Comparison of ENCODE assay signal across 6 cellular contexts in the genomic region with DNA sequence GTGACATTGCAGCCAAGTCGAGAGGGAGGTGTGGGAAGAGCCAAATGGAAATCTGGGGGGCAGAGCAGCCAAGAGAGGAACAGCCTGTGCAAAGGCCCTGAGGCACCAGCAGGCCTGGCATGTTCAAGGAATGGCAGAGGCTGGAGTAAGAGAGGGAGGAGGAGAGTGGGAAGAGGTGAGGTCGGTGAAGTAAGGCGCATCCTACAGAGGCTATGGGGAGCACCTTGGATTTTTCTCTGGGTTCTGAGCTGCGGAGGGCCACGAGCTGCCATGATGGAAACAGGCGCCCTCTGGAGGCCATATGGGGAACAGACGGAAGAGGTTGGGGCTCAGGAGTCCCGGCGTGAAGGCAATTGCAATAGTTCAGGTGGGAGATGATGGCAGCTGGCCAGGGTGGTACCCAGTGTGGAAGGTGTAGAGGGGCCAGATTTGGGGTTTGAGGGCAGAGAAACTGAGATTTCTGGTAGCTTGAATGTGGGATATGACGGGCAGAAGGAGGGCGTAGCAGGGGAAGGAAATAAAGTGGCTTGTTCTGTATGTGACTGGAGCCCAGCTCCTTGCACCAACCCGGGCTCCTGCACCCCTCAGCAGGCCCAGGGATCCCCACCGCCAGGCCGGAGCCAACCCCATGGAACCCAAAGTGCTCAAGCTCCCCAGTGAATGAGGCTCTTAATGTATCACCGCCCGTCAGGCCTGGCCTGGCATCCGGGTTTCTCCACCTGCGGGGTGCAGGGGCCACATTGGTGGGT. TPM values are rescaled to one million over a fixed set of nuclear protein-coding genes. Genes with fewer than 3 reads are reported as not detected.
DNase-seq lines count a peak whose midpoint lies in the region; ATAC-seq and TF ChIP-seq lines count a peak whose summit lies in the region.

No MANE protein-coding gene starts in this region.

- peaks cover 19% of the 10 kb centered on the region for H3K4me1 Mint-ChIP-seq in progenitor cell of endocrine pancreas (ENCODE audit: low read depth)

- intact Hi-C loops in breast epithelium (cut with DNase I; ENCODE audit: low total_unique reads): no loop called here

- ATAC-seq in GM18867 (IDR thresholded peaks at IDR 0.05; ENCODE audit: unreplicated experiment) (no peak), GM21360 (IDR thresholded peaks at IDR 0.05; ENCODE audit: unreplicated experiment) (no peak)

- no peaks in the 10 kb centered on the region for H3K36me3 Mint-ChIP-seq in progenitor cell of endocrine pancreas (ENCODE audit: insufficient read depth)

- H3K27me3 ChIP-seq in breast epithelium: no peaks in the 10 kb centered on the region

- no peak overlapping the region for H3K4me3 ChIP-seq in breast epithelium

- H3K27me3 Mint-ChIP-seq in progenitor cell of endocrine pancreas: no peaks in the 10 kb centered on the region

- TF ChIP-seq POLR2A in breast epithelium (IDR thresholded peaks at IDR 0.05): no peak

- H3K9me3 ChIP-seq in breast epithelium: no peaks in the 10 kb centered on the region

- H3K27ac ChIP-seq in breast epithelium: peak overlapping the region in 1 of 2 donors; percentile 84

- TF ChIP-seq CTCF in breast epithelium (IDR thresholded peaks at IDR 0.05) (peak; percentile 12 to 41 (median 35)), progenitor cell of endocrine pancreas (IDR thresholded peaks at IDR 0.05; ENCODE audit: unreplicated experiment) (peak; percentile 69)

- H3K4me1 ChIP-seq in breast epithelium: no peaks in the 10 kb centered on the region

- no peak overlapping the region for H3K4me3 Mint-ChIP-seq in progenitor cell of endocrine pancreas (ENCODE audit: low read depth)

- no peak overlapping the region for H3K27ac Mint-ChIP-seq in progenitor cell of endocrine pancreas

- no peaks in the 10 kb centered on the region for H3K36me3 ChIP-seq in breast epithelium

- no peaks in the 10 kb centered on the region for H3K9me3 Mint-ChIP-seq in progenitor cell of endocrine pancreas (ENCODE audit: low read depth)

- peak; percentile 81 for DNase-seq in ELF-1 (ENCODE audit: low read depth, low spot score)
- peak; percentile 61 for DNase-seq in OCI-M1 (lab: John Stamatoyannopoulos, UW)
- no peak for DNase-seq in breast epithelium (ENCODE audit: low spot score in 2 of 2)
- no peak for DNase-seq in progenitor cell of endocrine pancreas (ENCODE audit: low spot score, unreplicated experiment)

RNA-seq across cellular contexts. Expression of gene STRN4, which starts 20.5 kb away (rescaled TPM):
- total RNA-seq in breast epithelium (10 to 100 TPM; 45.0 to 57.0 (median 53.7) TPM), progenitor cell of endocrine pancreas (115 and 117 TPM in 2 replicates)

RNA-seq across cellular contexts. Expression of gene FKRP, which starts 20.9 kb away (rescaled TPM):
- total RNA-seq in breast epithelium (10 to 100 TPM; 11.4 to 23.1 (median 12.1) TPM), progenitor cell of endocrine pancreas (42.9 and 44.1 TPM in 2 replicates)

RNA-seq across cellular contexts. Expression of gene SLC1A5, which starts 21.7 kb away (rescaled TPM):
- 100 to 1,000 TPM; 121 to 146 (median 121) TPM for total RNA-seq in breast epithelium
- 24.2 and 33.5 TPM in 2 replicates for total RNA-seq in progenitor cell of endocrine pancreas

RNA-seq across cellular contexts. Expression of gene PRKD2, which starts 49.8 kb away (rescaled TPM):
- total RNA-seq in breast epithelium: 10 to 100 TPM; 13.1 to 36.7 (median 25.5) TPM
- 69.3 and 74.9 TPM in 2 replicates for total RNA-seq in progenitor cell of endocrine pancreas

Comparison
In these comparisons a context has a peak if more than half of its experiments do, and no peak if none do; other contexts are left out.
1. DNase-seq: peak in ELF-1 (single experiment) and OCI-M1 (single experiment); none in breast epithelium (0 of 2) and progenitor cell of endocrine pancreas (single experiment).